Comparison of ENCODE assay signal across 16 cellular contexts in the genomic region with DNA sequence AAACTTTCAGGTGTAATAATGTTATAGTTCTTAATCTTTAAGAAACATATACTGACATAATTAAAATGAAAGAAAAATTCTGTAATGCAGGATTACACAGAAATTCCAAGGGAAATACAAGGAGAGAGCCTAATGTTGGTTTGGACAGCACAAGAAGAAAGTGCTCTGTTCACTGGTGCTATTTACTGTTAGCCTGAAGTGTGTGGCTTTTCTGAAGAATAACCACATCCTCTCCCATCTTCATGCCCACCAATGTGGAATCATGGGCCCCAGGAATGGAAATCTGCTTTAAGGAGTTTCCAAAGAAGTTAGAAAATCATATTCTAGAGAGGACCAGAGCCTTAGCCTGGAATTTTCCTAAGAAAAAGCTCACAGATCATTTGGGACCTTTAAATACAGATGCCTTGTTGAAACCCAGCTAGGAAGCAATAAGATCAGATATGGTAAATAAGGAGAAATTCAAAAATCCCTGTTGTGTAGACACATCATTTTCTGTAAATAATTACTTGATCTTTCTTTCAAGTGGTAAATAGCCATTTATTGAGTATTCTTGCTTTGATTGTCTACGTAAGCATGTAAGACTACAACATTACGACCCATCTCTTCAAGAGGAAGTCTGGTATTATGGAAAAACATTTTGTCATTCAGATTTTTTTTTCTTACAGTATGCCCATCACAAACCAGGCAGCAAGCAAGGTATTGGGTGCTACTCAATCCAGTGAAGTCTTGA. TPM values are rescaled to one million over a fixed set of nuclear protein-coding genes. Genes with fewer than 3 reads are reported as not detected.
"Had no signal": no experiment of that assay in that cellular context is flagged by ENCODE, and none has a peak within 500 bp of the region (broad histone marks: within the 10 kb centered on the region; RNA-seq: fewer than 3 reads in every experiment).

No MANE protein-coding gene starts in this region.

- H3K4me3 Mint-ChIP-seq: endodermal cell had no signal

- H3K4me1 Mint-ChIP-seq: endodermal cell had no signal

- DNase-seq: activated naive CD4-positive, alpha-beta T cell treated with anti-CD3 and anti-CD28 coated beads, Interleukin-2, amount 50 U/mL, for 16 hours; endodermal cell; glutamatergic neuron; left colon; midbrain; SHP77 treated with DMSO at 0.1 percent for 48 hours; stimulated activated CD4-positive, alpha-beta T cell treated with anti-CD3 and anti-CD28 coated beads, Interleukin-4, amount 100 ng/mL, for 4 hours; substantia nigra; trophoblast cell had no signal

- H3K4me1 ChIP-seq: ascending aorta, right atrium auricular region had no signal

- H3K27ac ChIP-seq: ascending aorta, right atrium auricular region, skin epidermis had no signal

- H3K9me3 ChIP-seq: ascending aorta, right atrium auricular region had no signal

- H3K4me3 ChIP-seq: ascending aorta, lung, right atrium auricular region, skin epidermis had no signal

- H3K27me3 ChIP-seq: ascending aorta, right atrium auricular region had no signal

- ATAC-seq: left colon had no signal

- H3K9me3 Mint-ChIP-seq: endodermal cell had no signal

- H3K27ac Mint-ChIP-seq: endodermal cell had no signal

RNA-seq across cellular contexts. Expression of gene USP50, which starts 10.3 kb away (rescaled TPM):
- total RNA-seq: ascending aorta, bronchial epithelial cell, dermis microvascular lymphatic vessel endothelial cell, left colon, right atrium auricular region had no signal
- polyA plus RNA-seq: esophagus, lung had no signal
